8 cellular contexts compared by ENCODE assay signal in the genomic region with DNA sequence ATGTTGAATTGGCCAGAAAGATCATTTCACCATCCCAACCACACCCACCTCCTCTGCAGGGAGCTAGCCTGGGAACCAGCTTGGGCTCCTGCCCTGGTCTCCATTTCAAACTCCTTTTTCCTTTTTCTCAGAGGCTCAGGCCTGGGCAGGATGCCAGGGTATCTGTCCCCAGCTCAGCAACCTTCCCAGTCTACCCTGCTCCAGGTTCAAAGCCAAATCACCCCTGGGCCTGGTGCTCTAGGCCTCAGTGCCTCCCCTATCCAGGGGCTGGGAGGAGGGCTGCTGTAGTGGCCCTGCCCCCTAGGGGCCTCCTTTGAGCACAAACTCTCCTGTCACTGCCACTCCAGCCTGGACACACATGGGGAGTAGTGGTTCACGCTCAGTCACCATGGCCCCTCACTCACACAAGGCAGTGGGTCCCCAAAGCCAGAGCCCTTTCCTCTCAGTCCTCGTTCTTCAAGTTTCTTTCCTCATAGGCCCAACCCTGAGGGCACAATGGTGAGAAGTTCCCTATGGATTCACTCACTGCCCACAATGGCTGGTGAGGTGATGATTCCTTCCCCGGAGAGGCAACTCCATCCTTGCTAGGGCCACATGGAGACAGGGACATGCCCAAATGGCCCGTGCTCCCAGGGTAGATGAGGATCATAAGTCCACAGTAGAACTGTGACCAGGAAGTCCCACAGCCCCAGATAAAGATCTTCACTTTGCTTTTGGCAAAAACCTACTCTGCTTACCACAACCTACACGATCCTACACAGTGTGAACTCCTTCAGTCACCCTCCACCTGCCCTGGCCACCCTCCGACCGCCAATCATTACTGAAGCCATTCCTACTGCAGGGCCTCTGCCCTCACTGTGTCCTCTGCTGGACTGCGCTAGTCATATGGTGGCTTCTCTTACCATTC. TPM values are rescaled to one million over a fixed set of nuclear protein-coding genes. Genes with fewer than 3 reads are reported as not detected.
DNase-seq lines count a peak whose midpoint lies in the region; ATAC-seq and TF ChIP-seq lines count a peak whose summit lies in the region.

No MANE protein-coding gene starts in this region.

- H3K9me3 ChIP-seq in IMR-90 (ENCODE audit: control insufficient read depth, insufficient read depth, low read length) (no peaks in the 10 kb centered on the region), muscle layer of colon (ENCODE audit: low read length) (no peaks in the 10 kb centered on the region)

- H2BK20ac ChIP-seq in IMR-90 (ENCODE audit: low read depth, low read length), result peak overlapping the region; percentile 98

- dilution Hi-C loops in IMR-90 (cut with HindIII; ENCODE audit: low sequenced_read_pairs, unreplicated experiment), result no loop called here

- H3K4me2 ChIP-seq in IMR-90 (ENCODE audit: low read depth, low read length), result no peak overlapping the region

- peak overlapping the region; percentile 58 for H2BK5ac ChIP-seq in IMR-90 (ENCODE audit: low read depth, low read length, poor library complexity, severe bottlenecking)

- peak overlapping the region; percentile 96 to 100 (median 97) for H3K27ac Mint-ChIP-seq in CD14-positive monocyte
- peak overlapping the region; percentile 93 for H3K27ac Mint-ChIP-seq in MCF 10A (ENCODE audit: low read depth, unreplicated experiment)

- DNase-seq in CD14-positive monocyte (ENCODE audit: low spot score), result no peak
- DNase-seq in IMR-90, result no peak
- DNase-seq in MCF 10A (ENCODE audit: unreplicated experiment), result peak; percentile 82
- no peak for DNase-seq in foreskin melanocyte
- DNase-seq in cerebellar nuclear complex (lab: John Stamatoyannopoulos, UW), result no peak
- no peak for DNase-seq in GM19240 (ENCODE audit: insufficient read length, low spot score)

- H3K4me1 Mint-ChIP-seq in CD14-positive monocyte (peaks cover 63% of the 10 kb centered on the region), MCF 10A (ENCODE audit: insufficient read depth, unreplicated experiment) (peaks cover 27% of the 10 kb centered on the region)

- no peak overlapping the region; the same call in 1 of the 2 replicates for H3K56ac ChIP-seq in IMR-90 (ENCODE audit: extremely low read depth, insufficient read depth, low read length)

- BruUV-seq in IMR-90 (replicated peaks; lab: Mats Ljungman, UMichigan) (no TSS peak), MCF 10A (replicated peaks; lab: Mats Ljungman, UMichigan) (no TSS peak)

- H3K18ac ChIP-seq in IMR-90 (ENCODE audit: low read depth, low read length), result 0 out of 2 replicates have a peak overlapping the region, but pooled peaks have one; percentile 7

- peak overlapping the region; percentile 52 to 72 for H4K8ac ChIP-seq in IMR-90 (ENCODE audit: low read depth in 2 of 2, low read length in 2 of 2)

- 100% methylated on average over 3 of the region's 8 CpGs; no CpG with 5 or more reads in 1 of the 2 experiments for WGBS in IMR-90 (ENCODE audit: extremely low coverage in 2 of 2, insufficient read length in 1 of 2), 2 experiments

- intact Hi-C loops in CD14-positive monocyte (cut with micrococcal nuclease) (loop anchor here (1.0 to 5.0 kb wide), 8 partner anchors 20 to 696 kb away; partner anchors contain the start of genes TOR2A (in 2 of the 2), CDK9 (in 1 of the 2), SH2D3C (in 1 of the 2) and ST6GALNAC6 (in 1 of the 2)), IMR-90 (cut with micrococcal nuclease) (loop anchor here (5.0 to 10.0 kb wide), 3 partner anchors 81 to 304 kb away; partner anchors contain the start of genes FPGS and STXBP1), MCF 10A (cut with micrococcal nuclease) (loop anchor here (1.0 to 5.0 kb wide), 3 partner anchors 116 to 178 kb away; partner anchors contain the start of genes CDK9 and FPGS)

- TF ChIP-seq POLR2A in IMR-90 (IDR thresholded peaks at IDR 0.05; ENCODE audit: low read depth, low read length), result no peak

- peak overlapping the region; percentile 71 for H3K4ac ChIP-seq in IMR-90 (ENCODE audit: low read depth, low read length)

- CTCF ChIA-PET in IMR-90 (lab: Yijun Ruan, JAX), result interaction anchor here (1.4 kb wide), 1 partner anchor 184 kb away, joined by 6 read pairs; the partner anchor contains the start of gene TOR2A
- CTCF ChIA-PET in MCF 10A (lab: Yijun Ruan, JAX), result interaction anchor here (0.6 to 5.0 kb wide), 3 partner anchors 19 to 331 kb away, joined by 3 to 51 read pairs (median 3); partner anchors contain the start of gene ST6GALNAC6

- peak overlapping the region; percentile 78 for H2BK15ac ChIP-seq in IMR-90 (ENCODE audit: low read depth, low read length)

- POLR2A ChIA-PET in IMR-90 (lab: Charles Lee; ENCODE audit: unreplicated experiment), result no interaction called here
- POLR2A ChIA-PET in MCF 10A (lab: Yijun Ruan, JAX), result interaction anchor here (0.6 to 6.0 kb wide), 16 partner anchors 12 to 339 kb away, joined by 3 to 35 read pairs (median 5); partner anchors contain the start of genes CDK9, FPGS, PIP5KL1 and ST6GALNAC6

- ATAC-seq in IMR-90 (ENCODE audit: low read depth) (no peak), HG03097 (IDR thresholded peaks at IDR 0.05; ENCODE audit: low FRiP score, unreplicated experiment) (no peak)

- peaks cover 4 to 34% of the 10 kb centered on the region in 2 experiments for H3K79me1 ChIP-seq in IMR-90 (ENCODE audit: low read depth in 1 of 2, low read length in 2 of 2)

- H3K4me3 Mint-ChIP-seq in CD14-positive monocyte, result peak overlapping the region; percentile 31 to 81
- peak overlapping the region; percentile 19 for H3K4me3 Mint-ChIP-seq in MCF 10A (ENCODE audit: unreplicated experiment)

- in situ Hi-C loops in IMR-90 (cut with MboI; ENCODE audit: low sequenced_read_pairs), result no loop called here

- H4K20me1 ChIP-seq in IMR-90 (ENCODE audit: insufficient read depth, low read length), result peaks cover 9% of the 10 kb centered on the region

- H3K9ac ChIP-seq in IMR-90 (ENCODE audit: low read depth, low read length), result no peak overlapping the region
- no peak overlapping the region for H3K9ac ChIP-seq in muscle layer of colon (ENCODE audit: low read length)

- H3K9me3 Mint-ChIP-seq in CD14-positive monocyte, result peaks cover 0 to 1% (median 0%) of the 10 kb centered on the region in 7 donors
- H3K9me3 Mint-ChIP-seq in MCF 10A (ENCODE audit: unreplicated experiment), result no peaks in the 10 kb centered on the region

- peak overlapping the region; percentile 49 for H3K27ac ChIP-seq in IMR-90 (ENCODE audit: insufficient read depth, low read length)
- peak overlapping the region; percentile 42 for H3K27ac ChIP-seq in muscle layer of colon (ENCODE audit: low read depth, low read length)

- no peak for TF ChIP-seq RAD21 in IMR-90 (IDR thresholded peaks at IDR 0.05; ENCODE audit: low read length)

- H2BK120ac ChIP-seq in IMR-90 (ENCODE audit: low read depth, low read length), result peak overlapping the region; percentile 52

- H3K23ac ChIP-seq in IMR-90 (ENCODE audit: low read depth, low read length), result peak overlapping the region; percentile 56

- H3K36me3 ChIP-seq in IMR-90 (ENCODE audit: control insufficient read depth, insufficient read depth, low read length) (peaks cover 5% of the 10 kb centered on the region; the same call in 1 of the 2 replicates), muscle layer of colon (ENCODE audit: insufficient read depth, low read length) (no peaks in the 10 kb centered on the region)

- peak overlapping the region; percentile 83 for H4K91ac ChIP-seq in IMR-90 (ENCODE audit: insufficient read depth, low read depth, low read length)

- H3K36me3 Mint-ChIP-seq in CD14-positive monocyte, result peaks cover 4 to 8% of the 10 kb centered on the region in 2 donors
- H3K36me3 Mint-ChIP-seq in MCF 10A (ENCODE audit: insufficient read depth, unreplicated experiment), result peaks cover 5% of the 10 kb centered on the region

- peak overlapping the region; percentile 82 for H2AFZ ChIP-seq in IMR-90 (replicated peaks; ENCODE audit: low read length, poor library complexity)

- peak overlapping the region; percentile 62 for H3K14ac ChIP-seq in IMR-90 (replicated peaks; ENCODE audit: low read depth, low read length)

- H3K27me3 Mint-ChIP-seq in CD14-positive monocyte (ENCODE audit: low read depth in 3 of 3), result peaks cover 16 to 23% (median 20%) of the 10 kb centered on the region in 3 donors
- H3K27me3 Mint-ChIP-seq in MCF 10A (ENCODE audit: insufficient read depth, unreplicated experiment), result no peaks in the 10 kb centered on the region

- H3K4me1 ChIP-seq in IMR-90 (ENCODE audit: control insufficient read depth, insufficient read depth, low read length), result peaks cover 31% of the 10 kb centered on the region
- H3K4me1 ChIP-seq in muscle layer of colon (ENCODE audit: insufficient read depth, low read length), result peaks cover 16% of the 10 kb centered on the region

- H4K5ac ChIP-seq in IMR-90 (ENCODE audit: low read depth, low read length), result peak overlapping the region; percentile 36; the same call in 1 of the 2 replicates

- no peak overlapping the region for H3K4me3 ChIP-seq in IMR-90 (ENCODE audit: insufficient read depth, low read depth, low read length)
- no peak overlapping the region for H3K4me3 ChIP-seq in muscle layer of colon (ENCODE audit: low read depth in 1 of 2, low read length in 2 of 2)

- peak overlapping the region; percentile 87 for H2AK5ac ChIP-seq in IMR-90 (ENCODE audit: low read depth, low read length)

- H3K27me3 ChIP-seq in IMR-90 (ENCODE audit: control insufficient read depth, insufficient read depth, low read length) (no peaks in the 10 kb centered on the region), muscle layer of colon (ENCODE audit: control insufficient read depth in 1 of 2, insufficient read depth in 2 of 2, low read length in 2 of 2) (peaks cover 0 to 4% of the 10 kb centered on the region in 2 donors)

- peak overlapping the region; percentile 96 for H2AK9ac ChIP-seq in IMR-90 (replicated peaks; ENCODE audit: low read depth, low read length, poor library complexity)

- peaks cover 17% of the 10 kb centered on the region for H3K9me1 ChIP-seq in IMR-90 (ENCODE audit: insufficient read depth, low read length)

- TF ChIP-seq CTCF in CD14-positive monocyte (IDR thresholded peaks at IDR 0.05) (peak; percentile 3), IMR-90 (conservative IDR thresholded peaks at IDR 0.05; ENCODE audit: low read depth, low read length) (peak; percentile 8; the same call in 1 of the 2 replicates), MCF 10A (IDR thresholded peaks at IDR 0.05; ENCODE audit: unreplicated experiment) (no peak)

RNA-seq across cellular contexts. Expression of gene ST6GALNAC4, which starts 1.6 kb away (rescaled TPM):
- polyA plus RNA-seq in CD14-positive monocyte (10 to 100 TPM in 1 of 2 donors, 1 to 10 TPM in 1; 8.9 to 10.3 TPM), IMR-90 (2012; rRNA removed) (32.9 and 42.2 TPM in 2 replicates)
- total RNA-seq in IMR-90 (2012; rRNA removed) (11.9 and 12.5 TPM in 2 replicates), MCF 10A (2022) (36.3 and 39.5 TPM in 2 replicates)
- 18.6 and 48.3 TPM in 2 replicates for polyA plus RNA-seq in IMR-90 (2012; cell fraction: cytosol; rRNA removed)
- 25.4 and 59.2 TPM in 2 replicates for polyA plus RNA-seq in IMR-90 (2012; cell fraction: nucleus; rRNA removed; ENCODE audit: low replicate concordance)

RNA-seq across cellular contexts. Expression of gene PIP5KL1, which starts 12.1 kb away (rescaled TPM):
- polyA plus RNA-seq in CD14-positive monocyte (under 1 TPM; 0.31 to 0.57 TPM), IMR-90 (2012; rRNA removed) (2.7 and 3.6 TPM in 2 replicates)
- total RNA-seq in IMR-90 (2012; rRNA removed) (0.28 and 0.36 TPM in 2 replicates), MCF 10A (2022) (4.0 and 5.7 TPM in 2 replicates)
- polyA plus RNA-seq in IMR-90 (2012; cell fraction: cytosol; rRNA removed), result 2.5 and 3.4 TPM in 2 replicates
- 22.0 and 36.8 TPM in 2 replicates for polyA plus RNA-seq in IMR-90 (2012; cell fraction: nucleus; rRNA removed; ENCODE audit: low replicate concordance)

RNA-seq across cellular contexts. Expression of gene ST6GALNAC6, which starts 19.1 kb away (rescaled TPM):
- polyA plus RNA-seq in CD14-positive monocyte (10 to 100 TPM in 1 of 2 donors, 1 to 10 TPM in 1; 8.2 to 12.0 TPM), IMR-90 (2012; rRNA removed) (47.6 and 48.6 TPM in 2 replicates)
- total RNA-seq in IMR-90 (2012; rRNA removed) (35.3 and 35.7 TPM in 2 replicates), MCF 10A (2022) (16.5 and 17.6 TPM in 2 replicates)
- polyA plus RNA-seq in IMR-90 (2012; cell fraction: cytosol; rRNA removed), result 41.6 and 60.0 TPM in 2 replicates
- 105 and 190 TPM in 2 replicates for polyA plus RNA-seq in IMR-90 (2012; cell fraction: nucleus; rRNA removed; ENCODE audit: low replicate concordance)

RNA-seq across cellular contexts. Expression of gene DPM2, which starts 19.2 kb away (rescaled TPM):
- polyA plus RNA-seq in CD14-positive monocyte (10 to 100 TPM; 25.4 to 28.7 TPM), IMR-90 (2012; rRNA removed) (60.6 and 60.9 TPM in 2 replicates)
- total RNA-seq in IMR-90 (2012; rRNA removed) (10.8 TPM in 2 replicates), MCF 10A (2022) (41.5 and 41.8 TPM in 2 replicates)
- 40.8 and 52.3 TPM in 2 replicates for polyA plus RNA-seq in IMR-90 (2012; cell fraction: cytosol; rRNA removed)
- 40.3 and 50.7 TPM in 2 replicates for polyA plus RNA-seq in IMR-90 (2012; cell fraction: nucleus; rRNA removed; ENCODE audit: low replicate concordance)

RNA-seq across cellular contexts. Expression of gene AK1, which starts 41.0 kb away (rescaled TPM):
- polyA plus RNA-seq in CD14-positive monocyte (not detected), IMR-90 (2012; rRNA removed) (119 and 126 TPM in 2 replicates)
- total RNA-seq in IMR-90 (2012; rRNA removed) (44.8 and 51.4 TPM in 2 replicates), MCF 10A (2022) (75.9 and 94.3 TPM in 2 replicates)
- 146 and 387 TPM in 2 replicates for polyA plus RNA-seq in IMR-90 (2012; cell fraction: cytosol; rRNA removed)
- 158 and 207 TPM in 2 replicates for polyA plus RNA-seq in IMR-90 (2012; cell fraction: nucleus; rRNA removed; ENCODE audit: low replicate concordance)
